In the genomic region with DNA sequence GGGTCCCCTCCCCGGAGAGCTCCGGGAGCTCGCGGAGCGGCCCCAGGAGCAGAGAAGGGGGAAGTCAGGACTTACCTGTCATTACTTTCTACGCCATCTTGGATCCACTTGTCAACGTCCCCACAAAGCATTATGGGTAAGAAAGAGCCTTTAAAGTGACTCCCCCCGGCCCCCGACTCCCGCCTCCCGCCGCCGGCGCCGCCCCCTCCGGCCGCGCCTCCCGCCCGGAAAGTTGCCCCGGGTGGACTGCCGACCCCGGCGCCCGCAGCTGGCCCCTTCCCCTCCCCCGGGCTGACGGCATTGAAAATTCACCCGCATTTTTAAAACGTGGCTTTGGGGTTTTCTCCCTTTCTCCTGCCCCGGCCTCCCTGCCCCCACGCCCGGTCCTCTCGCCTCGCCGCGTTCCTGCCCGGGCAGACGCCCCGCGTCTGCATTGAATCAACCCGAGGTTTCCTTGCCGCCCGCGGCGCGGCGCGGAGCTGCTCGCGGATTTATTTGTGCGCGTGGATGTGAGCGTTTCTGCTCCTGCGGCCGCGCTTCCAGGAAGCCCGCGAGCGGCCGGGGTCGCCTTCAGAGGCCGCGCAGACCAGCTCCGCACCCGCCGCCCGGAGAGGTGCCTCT, we compare ENCODE assay signal across 8 cellular contexts. TPM values are rescaled to one million over a fixed set of nuclear protein-coding genes. Genes with fewer than 3 reads are reported as not detected.
DNase-seq lines count a peak whose midpoint lies in the region; ATAC-seq and TF ChIP-seq lines count a peak whose summit lies in the region.

A gene with protein sequence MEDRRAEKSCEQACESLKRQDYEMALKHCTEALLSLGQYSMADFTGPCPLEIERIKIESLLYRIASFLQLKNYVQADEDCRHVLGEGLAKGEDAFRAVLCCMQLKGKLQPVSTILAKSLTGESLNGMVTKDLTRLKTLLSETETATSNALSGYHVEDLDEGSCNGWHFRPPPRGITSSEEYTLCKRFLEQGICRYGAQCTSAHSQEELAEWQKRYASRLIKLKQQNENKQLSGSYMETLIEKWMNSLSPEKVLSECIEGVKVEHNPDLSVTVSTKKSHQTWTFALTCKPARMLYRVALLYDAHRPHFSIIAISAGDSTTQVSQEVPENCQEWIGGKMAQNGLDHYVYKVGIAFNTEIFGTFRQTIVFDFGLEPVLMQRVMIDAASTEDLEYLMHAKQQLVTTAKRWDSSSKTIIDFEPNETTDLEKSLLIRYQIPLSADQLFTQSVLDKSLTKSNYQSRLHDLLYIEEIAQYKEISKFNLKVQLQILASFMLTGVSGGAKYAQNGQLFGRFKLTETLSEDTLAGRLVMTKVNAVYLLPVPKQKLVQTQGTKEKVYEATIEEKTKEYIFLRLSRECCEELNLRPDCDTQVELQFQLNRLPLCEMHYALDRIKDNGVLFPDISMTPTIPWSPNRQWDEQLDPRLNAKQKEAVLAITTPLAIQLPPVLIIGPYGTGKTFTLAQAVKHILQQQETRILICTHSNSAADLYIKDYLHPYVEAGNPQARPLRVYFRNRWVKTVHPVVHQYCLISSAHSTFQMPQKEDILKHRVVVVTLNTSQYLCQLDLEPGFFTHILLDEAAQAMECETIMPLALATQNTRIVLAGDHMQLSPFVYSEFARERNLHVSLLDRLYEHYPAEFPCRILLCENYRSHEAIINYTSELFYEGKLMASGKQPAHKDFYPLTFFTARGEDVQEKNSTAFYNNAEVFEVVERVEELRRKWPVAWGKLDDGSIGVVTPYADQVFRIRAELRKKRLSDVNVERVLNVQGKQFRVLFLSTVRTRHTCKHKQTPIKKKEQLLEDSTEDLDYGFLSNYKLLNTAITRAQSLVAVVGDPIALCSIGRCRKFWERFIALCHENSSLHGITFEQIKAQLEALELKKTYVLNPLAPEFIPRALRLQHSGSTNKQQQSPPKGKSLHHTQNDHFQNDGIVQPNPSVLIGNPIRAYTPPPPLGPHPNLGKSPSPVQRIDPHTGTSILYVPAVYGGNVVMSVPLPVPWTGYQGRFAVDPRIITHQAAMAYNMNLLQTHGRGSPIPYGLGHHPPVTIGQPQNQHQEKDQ (N-terminal part only) (minus strand): TSS at position 124 of the 621 bp plus-strand sequence. CDS start 26,392 bp downstream, outside the sequence.

- H3K79me2 ChIP-seq in KMS-11 (ENCODE audit: insufficient read depth, low read depth), result peaks cover 41% of the 10 kb centered on the region

- peak; percentile 48 to 71 (median 57) for DNase-seq in CD4-positive, alpha-beta T cell
- DNase-seq in Peyer's patch, result peak; percentile 73 to 88 (median 87)
- peak; percentile 83 for DNase-seq in activated T-cell treated with anti-CD3 and anti-CD28 coated beads, Interleukin-2, amount 50 U/mL, for 24 hours
- peak; percentile 45 to 48 for DNase-seq in stimulated activated CD8-positive, alpha-beta memory T cell treated with anti-CD3 and anti-CD28 coated beads, Interleukin-7, amount 100 ng/mL, for 1 hour (ENCODE audit: low read depth in 2 of 2)

- peaks cover 48% of the 10 kb centered on the region for H3K4me1 Mint-ChIP-seq in CD4-positive, alpha-beta T cell (ENCODE audit: low read depth)
- peaks cover 45% of the 10 kb centered on the region for H3K4me1 Mint-ChIP-seq in activated T-cell treated with anti-CD3 and anti-CD28 coated beads, Interleukin-2, amount 50 U/mL, for 24 hours (ENCODE audit: low read depth)

- H3K9ac ChIP-seq in KMS-11 (peak within 1 kb of the TSS; percentile 96), muscle layer of colon (ENCODE audit: low read length) (peak within 1 kb of the TSS; percentile 68)

- TF ChIP-seq CTCF in CD4-positive, alpha-beta T cell (IDR thresholded peaks at IDR 0.05), result no peak
- TF ChIP-seq CTCF in KMS-11 (conservative IDR thresholded peaks at IDR 0.05; ENCODE audit: low read depth, low read length) (no peak), Peyer's patch (IDR thresholded peaks at IDR 0.05) (no peak)

- peak within 1 kb of the TSS; percentile 86 for H3K4me2 ChIP-seq in KMS-11

- no peaks in the 10 kb centered on the region for H3K27me3 Mint-ChIP-seq in CD4-positive, alpha-beta T cell
- H3K27me3 Mint-ChIP-seq in activated T-cell treated with anti-CD3 and anti-CD28 coated beads, Interleukin-2, amount 50 U/mL, for 24 hours, result no peaks in the 10 kb centered on the region

- H3K4me3 ChIP-seq in KMS-11 (IDR thresholded peaks at IDR 0.05; ENCODE audit: insufficient read depth, low read depth, low read length), result no peak within 1 kb of the TSS
- peak within 1 kb of the TSS; percentile 81 to 98 (median 93) for H3K4me3 ChIP-seq in Peyer's patch
- peak within 1 kb of the TSS; percentile 73 to 90 for H3K4me3 ChIP-seq in muscle layer of colon (ENCODE audit: low read depth in 1 of 2, low read length in 2 of 2)

- H3K9me3 Mint-ChIP-seq in CD4-positive, alpha-beta T cell, result no peaks in the 10 kb centered on the region
- no peaks in the 10 kb centered on the region for H3K9me3 Mint-ChIP-seq in activated T-cell treated with anti-CD3 and anti-CD28 coated beads, Interleukin-2, amount 50 U/mL, for 24 hours

- H3K27ac Mint-ChIP-seq in CD4-positive, alpha-beta T cell, result peak within 1 kb of the TSS; percentile 89
- H3K27ac Mint-ChIP-seq in activated T-cell treated with anti-CD3 and anti-CD28 coated beads, Interleukin-2, amount 50 U/mL, for 24 hours, result peak within 1 kb of the TSS; percentile 94

- H3K36me3 ChIP-seq in KMS-11 (ENCODE audit: insufficient read depth), result no peaks in the 10 kb centered on the region
- H3K36me3 ChIP-seq in Peyer's patch, result peaks cover 0 to 4% (median 3%) of the 10 kb centered on the region in 3 donors
- H3K36me3 ChIP-seq in muscle layer of colon (ENCODE audit: insufficient read depth, low read length), result no peaks in the 10 kb centered on the region

- no peaks in the 10 kb centered on the region for H3K27me3 ChIP-seq in CD4-positive, alpha-beta T cell (ENCODE audit: control insufficient read depth, insufficient read depth, low read length)
- no peaks in the 10 kb centered on the region for H3K27me3 ChIP-seq in KMS-11 (ENCODE audit: insufficient read depth, low read depth)
- no peaks in the 10 kb centered on the region for H3K27me3 ChIP-seq in Peyer's patch
- H3K27me3 ChIP-seq in muscle layer of colon (ENCODE audit: control insufficient read depth in 1 of 2, insufficient read depth in 2 of 2, low read length in 2 of 2), result no peaks in the 10 kb centered on the region

- TF ChIP-seq POLR2A in Peyer's patch (IDR thresholded peaks at IDR 0.05), result no peak

- peak; percentile 73 for ATAC-seq in CD4-positive, alpha-beta T cell (ENCODE audit: poor library complexity)
- peak; percentile 34 for ATAC-seq in GM21447 (IDR thresholded peaks at IDR 0.05; ENCODE audit: unreplicated experiment)
- peak; percentile 52 for ATAC-seq in esophagus mucosa

- peaks cover 38% of the 10 kb centered on the region for H3K36me3 Mint-ChIP-seq in CD4-positive, alpha-beta T cell (ENCODE audit: low read depth)
- H3K36me3 Mint-ChIP-seq in activated T-cell treated with anti-CD3 and anti-CD28 coated beads, Interleukin-2, amount 50 U/mL, for 24 hours (ENCODE audit: low read depth), result peaks cover 37% of the 10 kb centered on the region

- peak within 1 kb of the TSS; percentile 97 for H3K4me3 Mint-ChIP-seq in CD4-positive, alpha-beta T cell
- H3K4me3 Mint-ChIP-seq in activated T-cell treated with anti-CD3 and anti-CD28 coated beads, Interleukin-2, amount 50 U/mL, for 24 hours, result peak within 1 kb of the TSS; percentile 91

- no peaks in the 10 kb centered on the region for H4K20me1 ChIP-seq in KMS-11 (ENCODE audit: insufficient read depth)

- H3K9me3 ChIP-seq in CD4-positive, alpha-beta T cell (ENCODE audit: control insufficient read depth, low read length), result no peaks in the 10 kb centered on the region
- no peaks in the 10 kb centered on the region for H3K9me3 ChIP-seq in Peyer's patch
- no peaks in the 10 kb centered on the region for H3K9me3 ChIP-seq in muscle layer of colon (ENCODE audit: low read length)

- peak within 1 kb of the TSS; percentile 98 for H2AFZ ChIP-seq in KMS-11 (ENCODE audit: low read depth)

- CTCF ChIA-PET in CD4-positive, alpha-beta T cell (lab: Charles Lee), result interaction anchor here (0.7 to 2.0 kb wide), 3 partner anchors 14 to 49 kb away, joined by 3 to 9 read pairs (median 3); no protein-coding TSS in a partner anchor

- intact Hi-C loops in CD4-positive, alpha-beta T cell (cut with DNase I, micrococcal nuclease), result loop anchor here in 1 of 2 experiments (5.0 kb wide), 2 partner anchors 117 to 467 kb away; no protein-coding TSS in a partner anchor

- POLR2A ChIA-PET in CD4-positive, alpha-beta T cell (lab: Charles Lee), result interaction anchor here (0.5 to 1.5 kb wide), 10 partner anchors 10 to 473 kb away, joined by 3 to 6 read pairs (median 3); a partner anchor contains a TSS

- H3K27ac ChIP-seq in CD4-positive, alpha-beta T cell (ENCODE audit: low read depth, low read length), result peak within 1 kb of the TSS; percentile 74
- H3K27ac ChIP-seq in KMS-11, result peak within 1 kb of the TSS; percentile 77
- peak within 1 kb of the TSS; percentile 84 to 95 (median 89) for H3K27ac ChIP-seq in Peyer's patch
- peak within 1 kb of the TSS; percentile 86 for H3K27ac ChIP-seq in muscle layer of colon (ENCODE audit: low read depth, low read length)

- peaks cover 22% of the 10 kb centered on the region for H3K4me1 ChIP-seq in KMS-11 (ENCODE audit: low read depth, poor library complexity, severe bottlenecking)
- peaks cover 0 to 39% (median 3%) of the 10 kb centered on the region in 4 donors for H3K4me1 ChIP-seq in Peyer's patch
- peaks cover 26% of the 10 kb centered on the region for H3K4me1 ChIP-seq in muscle layer of colon (ENCODE audit: insufficient read depth, low read length)

RNA-seq across cellular contexts. Expression of the gene that starts here (rescaled TPM):
- total RNA-seq in CD4-positive, alpha-beta T cell, result 100 to 1,000 TPM in 1 of 2 experiments, 10 to 100 TPM in 1; 94.8 to 107 TPM
- total RNA-seq in Peyer's patch (100 to 1,000 TPM in 1 of 4 donors, 10 to 100 TPM in 3; 37.1 to 124 (median 58.8) TPM), esophagus mucosa (19.9 TPM)
